24 cellular contexts compared by ENCODE assay signal in genomic region chr10:112679392-112679791, GRCh38.
"Had no signal": no experiment of that assay in that cellular context is flagged by ENCODE, and none has a peak within 500 bp of the region (broad histone marks: within the 10 kb centered on the region; RNA-seq: fewer than 3 reads in every experiment).

No MANE protein-coding gene starts in this region.

- H3K9me3 Mint-ChIP-seq: activated CD4-positive, alpha-beta memory T cell treated with anti-CD3 and anti-CD28 coated beads, Interleukin-2, amount 10 ng/mL, durations not matched to agents 7 days and 5 days; activated naive CD4-positive, alpha-beta T cell treated with anti-CD3 and anti-CD28 coated beads, Interleukin-2, amount 10 ng/mL, durations not matched to agents 7 days and 5 days; activated naive CD8-positive, alpha-beta T cell treated with anti-CD3 and anti-CD28 coated beads, Interleukin-2, amount 10 ng/mL, durations not matched to agents 7 days and 5 days; activated T-cell treated with anti-CD3 and anti-CD28 coated beads, Interleukin-2, amount 50 U/mL, for 72 hours; activated T-helper 2 cell treated with anti-CD3 and anti-CD28 coated beads, Interferon-gamma antibody, Interleukin-2, Interleukin-4, amounts not matched to agents 10 μg/mL and 5 μg/mL and 100 μg/mL, durations not matched to agents 14 hours and 24 hours and 36 hours had no signal

- H3K4me3 Mint-ChIP-seq: activated CD4-positive, alpha-beta memory T cell treated with anti-CD3 and anti-CD28 coated beads, Interleukin-2, amount 10 ng/mL, durations not matched to agents 7 days and 5 days; activated CD4-positive, alpha-beta T cell treated with anti-CD3 and anti-CD28 coated beads for 36 hours; activated naive CD4-positive, alpha-beta T cell treated with anti-CD3 and anti-CD28 coated beads, Interleukin-2, amount 10 ng/mL, durations not matched to agents 7 days and 5 days; activated naive CD8-positive, alpha-beta T cell treated with anti-CD3 and anti-CD28 coated beads, Interleukin-2, amount 10 ng/mL, durations not matched to agents 7 days and 5 days; activated T-cell treated with anti-CD3 and anti-CD28 coated beads, Interleukin-2, amount 50 U/mL, for 72 hours; T-helper 17 cell had no signal

- H3K4me3 ChIP-seq: adrenal gland had no signal

- H3K9me3 ChIP-seq: adrenal gland had no signal

- DNase-seq: activated CD4-positive, alpha-beta memory T cell treated with anti-CD3 and anti-CD28 coated beads, Interleukin-2, amount 10 ng/mL, durations not matched to agents 7 days and 5 days; activated CD4-positive, alpha-beta T cell treated with anti-CD3 and anti-CD28 coated beads for 36 hours; activated CD4-positive, alpha-beta T cell treated with anti-CD3 and anti-CD28 coated beads, Interleukin-2, amount 50 U/mL, for 1 hour; activated CD8-positive, alpha-beta memory T cell treated with anti-CD3 and anti-CD28 coated beads, Interleukin-2, amount 50 U/mL, for 4 hours; activated gamma-delta T cell treated with Interleukin-2 at 50 U/mL for 16 hours; activated naive CD4-positive, alpha-beta T cell treated with anti-CD3 and anti-CD28 coated beads, Interleukin-2, amount 10 ng/mL, durations not matched to agents 7 days and 5 days; activated naive CD8-positive, alpha-beta T cell treated with anti-CD3 and anti-CD28 coated beads, Interleukin-2, amount 10 ng/mL, durations not matched to agents 7 days and 5 days; activated T-cell treated with anti-CD3 and anti-CD28 coated beads, Interleukin-2, amount 50 U/mL, for 72 hours; adrenal gland; cerebellar nuclear complex; MM.1S; NCI-H1105 treated with DMSO at 0.1 percent for 48 hours; NCI-H1436 treated with DMSO at 0.1 percent for 48 hours; NCI-H187 treated with DMSO at 0.1 percent for 48 hours; NCI-H2171; NCI-H226; NCI-H526; NCI-H82; SIG-M5; T-helper 17 cell; T-helper 9 cell had no signal

- H3K36me3 ChIP-seq: adrenal gland had no signal

- H3K27me3 Mint-ChIP-seq: activated CD4-positive, alpha-beta memory T cell treated with anti-CD3 and anti-CD28 coated beads, Interleukin-2, amount 10 ng/mL, durations not matched to agents 7 days and 5 days; activated CD4-positive, alpha-beta T cell treated with anti-CD3 and anti-CD28 coated beads for 36 hours; activated naive CD4-positive, alpha-beta T cell treated with anti-CD3 and anti-CD28 coated beads, Interleukin-2, amount 10 ng/mL, durations not matched to agents 7 days and 5 days; activated naive CD8-positive, alpha-beta T cell treated with anti-CD3 and anti-CD28 coated beads, Interleukin-2, amount 10 ng/mL, durations not matched to agents 7 days and 5 days; T-helper 17 cell had no signal

- H3K27me3 ChIP-seq: adrenal gland had no signal

- H3K27ac Mint-ChIP-seq: activated CD4-positive, alpha-beta memory T cell treated with anti-CD3 and anti-CD28 coated beads, Interleukin-2, amount 10 ng/mL, durations not matched to agents 7 days and 5 days; activated CD4-positive, alpha-beta T cell treated with anti-CD3 and anti-CD28 coated beads for 36 hours; activated naive CD4-positive, alpha-beta T cell treated with anti-CD3 and anti-CD28 coated beads, Interleukin-2, amount 10 ng/mL, durations not matched to agents 7 days and 5 days; activated naive CD8-positive, alpha-beta T cell treated with anti-CD3 and anti-CD28 coated beads, Interleukin-2, amount 10 ng/mL, durations not matched to agents 7 days and 5 days; activated T-cell treated with anti-CD3 and anti-CD28 coated beads, Interleukin-2, amount 50 U/mL, for 72 hours; activated T-helper 2 cell treated with anti-CD3 and anti-CD28 coated beads, Interferon-gamma antibody, Interleukin-2, Interleukin-4, amounts not matched to agents 10 μg/mL and 5 μg/mL and 100 μg/mL, durations not matched to agents 14 hours and 24 hours and 36 hours; T-helper 17 cell had no signal

- H3K4me1 Mint-ChIP-seq: activated CD4-positive, alpha-beta memory T cell treated with anti-CD3 and anti-CD28 coated beads, Interleukin-2, amount 10 ng/mL, durations not matched to agents 7 days and 5 days; activated CD4-positive, alpha-beta T cell treated with anti-CD3 and anti-CD28 coated beads for 36 hours; activated naive CD4-positive, alpha-beta T cell treated with anti-CD3 and anti-CD28 coated beads, Interleukin-2, amount 10 ng/mL, durations not matched to agents 7 days and 5 days; activated naive CD8-positive, alpha-beta T cell treated with anti-CD3 and anti-CD28 coated beads, Interleukin-2, amount 10 ng/mL, durations not matched to agents 7 days and 5 days; T-helper 17 cell had no signal

- FAIRE-seq: TTC549 had no signal

- ATAC-seq: activated CD4-positive, alpha-beta T cell treated with anti-CD3 and anti-CD28 coated beads for 36 hours; activated T-cell treated with anti-CD3 and anti-CD28 coated beads, Interleukin-2, amount 50 U/mL, for 72 hours; T-helper 17 cell had no signal

- H3K27ac ChIP-seq: adrenal gland, VCaP had no signal
